Comparison of ENCODE assay signal across 8 cellular contexts in the genomic region with DNA sequence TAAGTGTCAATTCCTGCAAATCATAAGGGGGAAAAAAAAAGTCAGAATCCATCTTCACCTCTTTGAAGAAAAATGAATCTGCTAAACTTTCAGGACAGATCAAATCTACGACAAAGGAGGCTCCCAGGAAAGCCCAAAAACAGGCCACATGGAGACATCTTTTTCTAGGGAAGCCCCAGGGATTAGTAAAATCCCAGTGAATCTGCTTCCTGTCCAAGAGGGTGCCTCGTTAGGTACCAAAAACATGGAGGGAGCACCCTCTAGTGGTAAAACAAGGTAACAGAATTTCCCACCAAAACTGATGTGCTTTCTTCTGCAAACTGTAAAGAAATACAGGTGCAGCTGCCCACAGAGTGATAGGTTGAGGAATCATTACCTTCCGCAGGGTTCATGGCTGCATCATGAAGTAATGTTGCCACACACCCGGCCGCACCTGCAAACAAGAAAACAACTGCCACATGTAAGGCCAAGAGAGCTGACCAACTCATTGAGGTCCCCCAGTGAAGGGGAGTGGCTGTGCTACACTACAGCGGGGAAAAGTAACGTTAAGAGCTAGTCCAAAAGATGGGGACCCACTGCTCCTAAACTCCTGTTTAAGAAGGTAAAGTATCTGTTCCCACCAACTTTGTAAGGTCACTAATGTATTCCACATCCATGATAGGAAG. TPM values are rescaled to one million over a fixed set of nuclear protein-coding genes. Genes with fewer than 3 reads are reported as not detected.
A peak's percentile ranks its signal among the peaks of the same experiment; 100 is the strongest.
DNase-seq lines count a peak whose midpoint lies in the region; ATAC-seq, FAIRE-seq and TF ChIP-seq lines count a peak whose summit lies in the region.

No MANE protein-coding gene starts in this region.

- intact Hi-C loops in Right ventricle myocardium inferior (cut with DNase I) = loop anchor here (2.0 kb wide), 2 partner anchors 181 to 219 kb away; a partner anchor contains a TSS
- intact Hi-C loops in cardiac septum (cut with DNase I) = loop anchor here (2.0 kb wide), 1 partner anchor 219 kb away; no protein-coding TSS in a partner anchor

- H3K9me3 ChIP-seq in thoracic aorta = no peaks in the 10 kb centered on the region

- peaks cover 8 to 11% of the 10 kb centered on the region in 2 donors for H3K4me1 ChIP-seq in thoracic aorta (ENCODE audit: control insufficient read depth in 1 of 2, low read depth in 2 of 2)

- DNase-seq in Right ventricle myocardium inferior (ENCODE audit: missing footprints) (no peak), cardiac septum (ENCODE audit: low spot score) (no peak), HTR-8/SVneo (ENCODE audit: insufficient read length, low spot score) (peak; percentile 71), RKO (ENCODE audit: low spot score) (peak; percentile 80), cerebellar cortex (ENCODE audit: low spot score) (peak; percentile 79), left kidney (ENCODE audit: low read depth, low spot score) (peak; percentile 82), thoracic aorta (ENCODE audit: low spot score) (no peak)

- H3K27ac ChIP-seq in thoracic aorta = no peak overlapping the region

- H3K36me3 ChIP-seq in thoracic aorta = peaks cover 15% of the 10 kb centered on the region

- ATAC-seq in Right ventricle myocardium inferior = peak; percentile 62
- peak; percentile 60 for ATAC-seq in thoracic aorta (ENCODE audit: insufficient number of reproducible peaks, low FRiP score, low read depth)
- no peak for ATAC-seq in GM19397 (IDR thresholded peaks at IDR 0.05; ENCODE audit: unreplicated experiment)

- no peak overlapping the region for H3K4me3 ChIP-seq in thoracic aorta

- peak; percentile 73 for TF ChIP-seq CTCF in thoracic aorta (IDR thresholded peaks at IDR 0.05)

- H3K27me3 ChIP-seq in thoracic aorta (replicated peaks; ENCODE audit: insufficient read depth) = no peaks in the 10 kb centered on the region

- no peak for FAIRE-seq in HTR-8/SVneo (lab: Jason Lieb, UNC)

RNA-seq across cellular contexts. Expression of a gene that starts 7.9 kb away (rescaled TPM):
- total RNA-seq in Right ventricle myocardium inferior (38.2 TPM), cardiac septum (24.8 TPM), thoracic aorta (10 to 100 TPM; 50.1 to 53.3 TPM)

RNA-seq across cellular contexts. Expression of a gene that starts 47.0 kb away (rescaled TPM):
- total RNA-seq in Right ventricle myocardium inferior = 1.4 TPM
- total RNA-seq in cardiac septum = 2.5 TPM
- total RNA-seq in thoracic aorta = 10 to 100 TPM in 1 of 2 donors, 1 to 10 TPM in 1; 8.1 to 14.8 TPM

Comparison
In these comparisons a context has a peak if more than half of its experiments do, and no peak if none do; other contexts are left out.
1. DNase-seq: peak in HTR-8/SVneo (single experiment), RKO (single experiment), cerebellar cortex (single experiment) and left kidney (single experiment); none in Right ventricle myocardium inferior (single experiment), cardiac septum (single experiment) and thoracic aorta (single experiment).